In the genomic region with DNA sequence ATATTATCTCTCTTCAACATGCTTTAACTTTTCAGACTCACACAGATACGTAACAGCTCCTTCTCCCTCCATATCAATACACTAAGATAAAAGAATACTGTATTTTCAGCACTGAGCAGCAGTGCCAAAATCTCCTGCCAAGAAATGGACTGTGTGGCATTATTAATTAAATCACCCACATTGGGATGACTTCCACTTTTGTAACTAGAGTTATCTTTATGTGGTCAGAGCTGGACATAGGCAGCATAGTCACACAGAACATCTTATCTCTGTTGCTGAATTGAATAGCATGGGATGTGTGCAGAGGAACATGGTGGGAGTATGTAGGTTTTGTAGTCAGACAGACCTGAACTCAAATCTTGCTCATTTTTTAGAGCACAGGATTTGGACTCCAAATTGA, we compare ENCODE assay signal across 23 cellular contexts. TPM values are rescaled to one million over a fixed set of nuclear protein-coding genes. Genes with fewer than 3 reads are reported as not detected.
DNase-seq lines count a peak whose midpoint lies in the region; ATAC-seq and TF ChIP-seq lines count a peak whose summit lies in the region.
"Had no signal": no experiment of that assay in that cellular context is flagged by ENCODE, and none has a peak within 500 bp of the region (broad histone marks: within the 10 kb centered on the region; RNA-seq: fewer than 3 reads in every experiment).

No MANE protein-coding gene starts in this region.

- no peak for ATAC-seq in activated CD4-positive, alpha-beta T cell treated with anti-CD3 and anti-CD28 coated beads for 36 hours
- ATAC-seq: gastrocnemius medialis, HCT116, left lung had no signal

- DNase-seq in activated CD4-positive, alpha-beta T cell treated with anti-CD3 and anti-CD28 coated beads for 36 hours = no peak
- no peak for DNase-seq in activated CD4-positive, alpha-beta T cell treated with anti-CD3 and anti-CD28 coated beads for 4 hours
- DNase-seq in G401 (ENCODE audit: low spot score) (peak; percentile 72), fibroblast of the aortic adventitia (ENCODE audit: low read depth) (peak; percentile 28), pons (ENCODE audit: low spot score) (no peak), glutamatergic neuron (no peak)
- DNase-seq in activated T-helper 1 cell treated with anti-CD3 and anti-CD28 coated beads, Interleukin-12 subunit alpha, Interleukin-12 subunit beta, Interleukin-2, Interleukin-4 antibody, amounts not matched to agents 30 ng/mL and 10 ng/mL and 1 ng/mL, durations not matched to agents 14 hours and 24 hours and 36 hours (ENCODE audit: low spot score) = no peak
- DNase-seq in activated CD4-positive, CD25-positive, alpha-beta regulatory T cell (lab: John Stamatoyannopoulos, UW) = no peak
- DNase-seq: activated CD4-positive, alpha-beta T cell treated with anti-CD3 and anti-CD28 coated beads, Interleukin-2, amount 50 U/mL, for 4 hours; activated gamma-delta T cell; cortex of kidney; gastrocnemius medialis; hypothalamus; left lung; NCI-H1105 treated with DMSO at 0.1 percent for 48 hours; NCI-H1930; NCI-H526; nucleus accumbens; tibial artery had no signal

- no peaks in the 10 kb centered on the region for H3K27me3 Mint-ChIP-seq in activated CD4-positive, alpha-beta T cell treated with anti-CD3 and anti-CD28 coated beads for 36 hours
- H3K27me3 Mint-ChIP-seq in activated T-helper 1 cell treated with anti-CD3 and anti-CD28 coated beads, Interleukin-12 subunit alpha, Interleukin-12 subunit beta, Interleukin-2, Interleukin-4 antibody, amounts not matched to agents 30 ng/mL and 10 ng/mL and 1 ng/mL, durations not matched to agents 14 hours and 24 hours and 36 hours (ENCODE audit: insufficient read depth) = no peaks in the 10 kb centered on the region
- no peaks in the 10 kb centered on the region for H3K27me3 Mint-ChIP-seq in glutamatergic neuron (ENCODE audit: unreplicated experiment)
- H3K27me3 Mint-ChIP-seq: CD4-positive, CD25-positive, alpha-beta regulatory T cell; IgD-negative memory B cell had no signal

- in situ Hi-C loops in G401 (cut with HindIII; ENCODE audit: low sequenced_read_pairs) = no loop called here

- H3K4me3 Mint-ChIP-seq in activated CD4-positive, alpha-beta T cell treated with anti-CD3 and anti-CD28 coated beads for 36 hours = no peak overlapping the region
- H3K4me3 Mint-ChIP-seq in activated T-helper 1 cell treated with anti-CD3 and anti-CD28 coated beads, Interleukin-12 subunit alpha, Interleukin-12 subunit beta, Interleukin-2, Interleukin-4 antibody, amounts not matched to agents 30 ng/mL and 10 ng/mL and 1 ng/mL, durations not matched to agents 14 hours and 24 hours and 36 hours = peak overlapping the region; percentile 45
- no peak overlapping the region for H3K4me3 Mint-ChIP-seq in glutamatergic neuron (ENCODE audit: unreplicated experiment)

- POLR2A ChIA-PET in activated CD4-positive, alpha-beta T cell treated with anti-CD3 and anti-CD28 coated beads for 36 hours (lab: Charles Lee) = no interaction called here

- H3K9me3 Mint-ChIP-seq in activated CD4-positive, alpha-beta T cell treated with anti-CD3 and anti-CD28 coated beads for 36 hours (ENCODE audit: low read depth) = no peaks in the 10 kb centered on the region
- H3K9me3 Mint-ChIP-seq in activated T-helper 1 cell treated with anti-CD3 and anti-CD28 coated beads, Interleukin-12 subunit alpha, Interleukin-12 subunit beta, Interleukin-2, Interleukin-4 antibody, amounts not matched to agents 30 ng/mL and 10 ng/mL and 1 ng/mL, durations not matched to agents 14 hours and 24 hours and 36 hours = no peaks in the 10 kb centered on the region
- no peaks in the 10 kb centered on the region for H3K9me3 Mint-ChIP-seq in glutamatergic neuron (ENCODE audit: unreplicated experiment)
- H3K9me3 Mint-ChIP-seq: CD4-positive, CD25-positive, alpha-beta regulatory T cell; IgD-negative memory B cell had no signal

- H3K36me3 Mint-ChIP-seq in activated CD4-positive, alpha-beta T cell treated with anti-CD3 and anti-CD28 coated beads for 36 hours (ENCODE audit: low read depth) = peaks cover 2% of the 10 kb centered on the region
- H3K36me3 Mint-ChIP-seq in activated T-helper 1 cell treated with anti-CD3 and anti-CD28 coated beads, Interleukin-12 subunit alpha, Interleukin-12 subunit beta, Interleukin-2, Interleukin-4 antibody, amounts not matched to agents 30 ng/mL and 10 ng/mL and 1 ng/mL, durations not matched to agents 14 hours and 24 hours and 36 hours (ENCODE audit: low read depth) = peaks cover 3% of the 10 kb centered on the region
- H3K36me3 Mint-ChIP-seq in glutamatergic neuron (ENCODE audit: unreplicated experiment) = no peaks in the 10 kb centered on the region

- CTCF ChIA-PET in activated CD4-positive, alpha-beta T cell treated with anti-CD3 and anti-CD28 coated beads for 36 hours (lab: Charles Lee) = no interaction called here

- intact Hi-C loops in activated CD4-positive, alpha-beta T cell treated with anti-CD3 and anti-CD28 coated beads for 36 hours (cut with DNase I, micrococcal nuclease) = no loop called here
- intact Hi-C loops in activated T-helper 1 cell treated with anti-CD3 and anti-CD28 coated beads, Interleukin-12 subunit alpha, Interleukin-12 subunit beta, Interleukin-2, Interleukin-4 antibody, amounts not matched to agents 30 ng/mL and 10 ng/mL and 1 ng/mL, durations not matched to agents 14 hours and 24 hours and 36 hours (cut with micrococcal nuclease) = no loop called here

- TF ChIP-seq CTCF in fibroblast of the aortic adventitia (IDR thresholded peaks at IDR 0.05; ENCODE audit: insufficient read depth, low read length) (no peak), glutamatergic neuron (IDR thresholded peaks at IDR 0.05; ENCODE audit: partially characterized antibody, unreplicated experiment) (no peak)

- peak overlapping the region; percentile 17 for H3K27ac Mint-ChIP-seq in activated CD4-positive, alpha-beta T cell treated with anti-CD3 and anti-CD28 coated beads for 36 hours
- peak overlapping the region; percentile 59 for H3K27ac Mint-ChIP-seq in activated T-helper 1 cell treated with anti-CD3 and anti-CD28 coated beads, Interleukin-12 subunit alpha, Interleukin-12 subunit beta, Interleukin-2, Interleukin-4 antibody, amounts not matched to agents 30 ng/mL and 10 ng/mL and 1 ng/mL, durations not matched to agents 14 hours and 24 hours and 36 hours
- no peak overlapping the region for H3K27ac Mint-ChIP-seq in glutamatergic neuron (ENCODE audit: unreplicated experiment)

- no peak overlapping the region for H3K4me3 ChIP-seq in fibroblast of the aortic adventitia (ENCODE audit: low read depth, low read length)
- H3K4me3 ChIP-seq: gastrocnemius medialis, GM12878, left lung, tibial artery had no signal

- peaks cover 36% of the 10 kb centered on the region for H3K4me1 Mint-ChIP-seq in activated CD4-positive, alpha-beta T cell treated with anti-CD3 and anti-CD28 coated beads for 36 hours
- H3K4me1 Mint-ChIP-seq in activated T-helper 1 cell treated with anti-CD3 and anti-CD28 coated beads, Interleukin-12 subunit alpha, Interleukin-12 subunit beta, Interleukin-2, Interleukin-4 antibody, amounts not matched to agents 30 ng/mL and 10 ng/mL and 1 ng/mL, durations not matched to agents 14 hours and 24 hours and 36 hours (ENCODE audit: low read depth) = peaks cover 43% of the 10 kb centered on the region
- peaks cover 21% of the 10 kb centered on the region for H3K4me1 Mint-ChIP-seq in glutamatergic neuron (ENCODE audit: low read depth, unreplicated experiment)

RNA-seq across cellular contexts. Expression of gene CACYBP, which starts 41.4 kb away (rescaled TPM):
- total RNA-seq in activated CD4-positive, alpha-beta T cell treated with anti-CD3 and anti-CD28 coated beads for 36 hours = 100 to 1,000 TPM; 394 to 452 TPM
- total RNA-seq in G401 (2014; rRNA removed; shearing (Covaris generic)) = 589 and 1,389 TPM in 2 replicates
- 342 and 369 TPM in 2 replicates for total RNA-seq in activated T-helper 1 cell treated with anti-CD3 and anti-CD28 coated beads, Interleukin-12 subunit alpha, Interleukin-12 subunit beta, Interleukin-2, Interleukin-4 antibody, amounts not matched to agents 30 ng/mL and 10 ng/mL and 1 ng/mL, durations not matched to agents 14 hours and 24 hours and 36 hours
- total RNA-seq in fibroblast of the aortic adventitia (ENCODE audit: low replicate concordance) = 99.6 and 108 TPM in 2 replicates
- 88.7 TPM for total RNA-seq in glutamatergic neuron (ENCODE audit: unreplicated experiment)

Comparison
In these comparisons a context has a peak if more than half of its experiments do, and no peak if none do; other contexts are left out.
1. DNase-seq: peak in G401 (single experiment) and fibroblast of the aortic adventitia (single experiment); none in activated CD4-positive, alpha-beta T cell treated with anti-CD3 and anti-CD28 coated beads for 36 hours (single experiment), activated CD4-positive, alpha-beta T cell treated with anti-CD3 and anti-CD28 coated beads for 4 hours (0 of 2), activated T-helper 1 cell treated with anti-CD3 and anti-CD28 coated beads, Interleukin-12 subunit alpha, Interleukin-12 subunit beta, Interleukin-2, Interleukin-4 antibody, amounts not matched to agents 30 ng/mL and 10 ng/mL and 1 ng/mL, durations not matched to agents 14 hours and 24 hours and 36 hours (single experiment), pons (single experiment), activated CD4-positive, CD25-positive, alpha-beta regulatory T cell (0 of 4) and glutamatergic neuron (single experiment).